Comparison of ENCODE assay signal across 1 cellular context in the genomic region with DNA sequence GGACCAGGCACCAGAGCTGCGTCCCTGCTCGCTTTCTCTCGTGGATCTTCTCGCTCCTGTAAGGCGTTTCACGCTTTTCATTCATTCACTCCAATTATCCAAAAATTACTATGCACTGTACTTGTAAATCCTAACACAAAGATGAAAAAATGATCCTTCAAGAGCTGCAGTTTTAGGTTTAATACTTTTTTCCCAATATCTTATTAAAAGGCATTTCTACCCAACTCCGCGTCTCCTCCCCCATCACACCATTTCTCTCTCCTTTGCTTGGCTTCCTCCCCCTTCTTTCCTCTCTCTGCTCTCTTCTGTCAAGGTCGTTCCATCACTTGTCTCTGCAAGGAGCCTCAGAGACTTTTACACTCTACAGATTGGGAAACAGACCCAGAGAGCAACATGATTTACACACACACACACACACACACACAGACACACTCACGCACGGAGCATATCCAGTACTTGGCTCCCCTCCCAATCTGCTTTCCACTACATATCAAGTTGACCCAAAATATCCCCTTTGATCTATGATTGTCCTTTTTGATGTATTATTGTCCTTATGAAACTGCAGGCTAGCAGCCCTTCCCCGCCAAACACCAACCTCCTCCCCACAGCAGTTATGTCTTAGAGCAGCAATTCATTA.
TF ChIP-seq lines count a peak whose summit lies in the region.

No MANE protein-coding gene starts in this region.

TF ChIP-seq in HepG2, 621 proteins besides CTCF, POLR2A, EP300 and RAD21 (continued from another document):
- TF ChIP-seq, protein P1, sequence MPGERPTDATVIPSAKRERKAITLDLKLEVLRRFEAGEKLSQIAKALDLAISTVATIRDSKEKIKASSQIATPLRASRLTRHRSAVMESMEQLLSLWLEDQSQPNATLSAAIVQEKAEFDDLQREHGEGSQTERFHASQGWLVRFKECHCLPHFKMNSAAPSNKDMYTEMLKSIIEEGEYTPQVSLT (CRISPR knock-in tag; IDR thresholded peaks at IDR 0.05; ENCODE audit: borderline replicate concordance, low read depth), result peak; percentile 7; the same call in 1 of the 2 replicates
- TF ChIP-seq, protein P2, sequence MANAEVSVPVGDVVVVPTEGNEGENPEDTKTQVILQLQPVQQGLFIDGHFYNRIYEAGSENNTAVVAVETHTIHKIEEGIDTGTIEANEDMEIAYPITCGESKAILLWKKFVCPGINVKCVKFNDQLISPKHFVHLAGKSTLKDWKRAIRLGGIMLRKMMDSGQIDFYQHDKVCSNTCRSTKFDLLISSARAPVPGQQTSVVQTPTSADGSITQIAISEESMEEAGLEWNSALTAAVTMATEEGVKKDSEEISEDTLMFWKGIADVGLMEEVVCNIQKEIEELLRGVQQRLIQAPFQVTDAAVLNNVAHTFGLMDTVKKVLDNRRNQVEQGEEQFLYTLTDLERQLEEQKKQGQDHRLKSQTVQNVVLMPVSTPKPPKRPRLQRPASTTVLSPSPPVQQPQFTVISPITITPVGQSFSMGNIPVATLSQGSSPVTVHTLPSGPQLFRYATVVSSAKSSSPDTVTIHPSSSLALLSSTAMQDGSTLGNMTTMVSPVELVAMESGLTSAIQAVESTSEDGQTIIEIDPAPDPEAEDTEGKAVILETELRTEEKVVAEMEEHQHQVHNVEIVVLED (CRISPR knock-in tag; IDR thresholded peaks at IDR 0.05; ENCODE audit: borderline replicate concordance), result peak; percentile 0; the same call in 1 of the 2 replicates
- TF ChIP-seq, protein P3, sequence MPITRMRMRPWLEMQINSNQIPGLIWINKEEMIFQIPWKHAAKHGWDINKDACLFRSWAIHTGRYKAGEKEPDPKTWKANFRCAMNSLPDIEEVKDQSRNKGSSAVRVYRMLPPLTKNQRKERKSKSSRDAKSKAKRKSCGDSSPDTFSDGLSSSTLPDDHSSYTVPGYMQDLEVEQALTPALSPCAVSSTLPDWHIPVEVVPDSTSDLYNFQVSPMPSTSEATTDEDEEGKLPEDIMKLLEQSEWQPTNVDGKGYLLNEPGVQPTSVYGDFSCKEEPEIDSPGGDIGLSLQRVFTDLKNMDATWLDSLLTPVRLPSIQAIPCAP (CRISPR knock-in tag; IDR thresholded peaks at IDR 0.05; ENCODE audit: low read depth), result no peak
- TF ChIP-seq ZNF570 (CRISPR knock-in tag; IDR thresholded peaks at IDR 0.05; ENCODE audit: borderline replicate concordance) (no peak), ZNF138 (CRISPR knock-in tag; IDR thresholded peaks at IDR 0.05; ENCODE audit: low read depth) (no peak), ZFP36L2 (CRISPR knock-in tag; IDR thresholded peaks at IDR 0.05) (no peak), SNAI1 (CRISPR knock-in tag; IDR thresholded peaks at IDR 0.05; ENCODE audit: borderline replicate concordance) (no peak; the same call in 1 of the 2 replicates), ZNF781 (CRISPR knock-in tag; IDR thresholded peaks at IDR 0.05; ENCODE audit: borderline replicate concordance, not compliant biosample characterization) (no peak), ZNF674 (CRISPR knock-in tag; IDR thresholded peaks at IDR 0.05; ENCODE audit: low read depth) (no peak), SAFB2 (CRISPR knock-in tag; IDR thresholded peaks at IDR 0.05; ENCODE audit: borderline replicate concordance, low read depth) (peak; percentile 1; the same call in 1 of the 2 replicates), ZBTB20 (CRISPR knock-in tag; IDR thresholded peaks at IDR 0.05; ENCODE audit: borderline replicate concordance, low read depth) (no peak), ATF1 (CRISPR knock-in tag; IDR thresholded peaks at IDR 0.05) (no peak), ZSCAN30 (CRISPR knock-in tag; IDR thresholded peaks at IDR 0.05) (no peak), NR1H2 (CRISPR knock-in tag; IDR thresholded peaks at IDR 0.05; ENCODE audit: borderline replicate concordance, low read depth) (no peak), ZNF382 (CRISPR knock-in tag; IDR thresholded peaks at IDR 0.05; ENCODE audit: borderline replicate concordance) (no peak), ZNF501 (CRISPR knock-in tag; IDR thresholded peaks at IDR 0.05) (0 out of 2 replicates have a peak, but pooled peaks have one; percentile 1), ZNF441 (CRISPR knock-in tag; IDR thresholded peaks at IDR 0.05; ENCODE audit: borderline replicate concordance) (no peak), NFE2L1 (CRISPR knock-in tag; IDR thresholded peaks at IDR 0.05; ENCODE audit: borderline replicate concordance) (no peak), MYC (CRISPR knock-in tag; IDR thresholded peaks at IDR 0.05; ENCODE audit: borderline replicate concordance) (no peak), ZNF44 (CRISPR knock-in tag; IDR thresholded peaks at IDR 0.05) (no peak), TGIF2 (CRISPR knock-in tag; IDR thresholded peaks at IDR 0.05) (no peak), ZNF841 (CRISPR knock-in tag; IDR thresholded peaks at IDR 0.05; ENCODE audit: borderline replicate concordance) (no peak), TBX2 (CRISPR knock-in tag; IDR thresholded peaks at IDR 0.05; ENCODE audit: borderline replicate concordance) (no peak), ZNF703 (CRISPR knock-in tag; IDR thresholded peaks at IDR 0.05; ENCODE audit: borderline replicate concordance) (no peak), GTF2F1 (IDR thresholded peaks at IDR 0.05; ENCODE audit: low read length) (no peak), KAT2B (IDR thresholded peaks at IDR 0.05; ENCODE audit: borderline replicate concordance, low read depth, low read length) (no peak), ZNF776 (CRISPR knock-in tag; IDR thresholded peaks at IDR 0.05) (no peak), BCL6 (CRISPR knock-in tag; IDR thresholded peaks at IDR 0.05) (no peak), ZBTB1 (CRISPR knock-in tag; IDR thresholded peaks at IDR 0.05; ENCODE audit: borderline replicate concordance) (no peak), ZMAT3 (CRISPR knock-in tag; conservative IDR thresholded peaks at IDR 0.05) (no peak), SP1 (IDR thresholded peaks at IDR 0.05) (no peak), SP1 (CRISPR knock-in tag; IDR thresholded peaks at IDR 0.05) (no peak), RORA (CRISPR knock-in tag; IDR thresholded peaks at IDR 0.05) (no peak), NRL (CRISPR knock-in tag; IDR thresholded peaks at IDR 0.05; ENCODE audit: borderline replicate concordance) (no peak), ZNF12 (CRISPR knock-in tag; IDR thresholded peaks at IDR 0.05) (no peak), ZMYM2 (CRISPR knock-in tag; IDR thresholded peaks at IDR 0.05) (0 out of 2 replicates have a peak, but pooled peaks have one; percentile 4), STAT5B (CRISPR knock-in tag; IDR thresholded peaks at IDR 0.05) (no peak), NCOR1 (IDR thresholded peaks at IDR 0.05; ENCODE audit: borderline replicate concordance, low read length) (no peak), RBM39 (IDR thresholded peaks at IDR 0.05; ENCODE audit: low read depth, low read length, poor library complexity, severe bottlenecking) (no peak), ZNF75D (CRISPR knock-in tag; IDR thresholded peaks at IDR 0.05; ENCODE audit: borderline replicate concordance) (no peak), YEATS4 (CRISPR knock-in tag; IDR thresholded peaks at IDR 0.05; ENCODE audit: borderline replicate concordance) (no peak)
- TF ChIP-seq, protein P4, sequence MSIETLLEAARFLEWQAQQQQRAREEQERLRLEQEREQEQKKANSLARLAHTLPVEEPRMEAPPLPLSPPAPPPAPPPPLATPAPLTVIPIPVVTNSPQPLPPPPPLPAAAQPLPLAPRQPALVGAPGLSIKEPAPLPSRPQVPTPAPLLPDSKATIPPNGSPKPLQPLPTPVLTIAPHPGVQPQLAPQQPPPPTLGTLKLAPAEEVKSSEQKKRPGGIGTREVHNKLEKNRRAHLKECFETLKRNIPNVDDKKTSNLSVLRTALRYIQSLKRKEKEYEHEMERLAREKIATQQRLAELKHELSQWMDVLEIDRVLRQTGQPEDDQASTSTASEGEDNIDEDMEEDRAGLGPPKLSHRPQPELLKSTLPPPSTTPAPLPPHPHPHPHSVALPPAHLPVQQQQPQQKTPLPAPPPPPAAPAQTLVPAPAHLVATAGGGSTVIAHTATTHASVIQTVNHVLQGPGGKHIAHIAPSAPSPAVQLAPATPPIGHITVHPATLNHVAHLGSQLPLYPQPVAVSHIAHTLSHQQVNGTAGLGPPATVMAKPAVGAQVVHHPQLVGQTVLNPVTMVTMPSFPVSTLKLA (IDR thresholded peaks at IDR 0.05), result no peak
- TF ChIP-seq, protein P5, sequence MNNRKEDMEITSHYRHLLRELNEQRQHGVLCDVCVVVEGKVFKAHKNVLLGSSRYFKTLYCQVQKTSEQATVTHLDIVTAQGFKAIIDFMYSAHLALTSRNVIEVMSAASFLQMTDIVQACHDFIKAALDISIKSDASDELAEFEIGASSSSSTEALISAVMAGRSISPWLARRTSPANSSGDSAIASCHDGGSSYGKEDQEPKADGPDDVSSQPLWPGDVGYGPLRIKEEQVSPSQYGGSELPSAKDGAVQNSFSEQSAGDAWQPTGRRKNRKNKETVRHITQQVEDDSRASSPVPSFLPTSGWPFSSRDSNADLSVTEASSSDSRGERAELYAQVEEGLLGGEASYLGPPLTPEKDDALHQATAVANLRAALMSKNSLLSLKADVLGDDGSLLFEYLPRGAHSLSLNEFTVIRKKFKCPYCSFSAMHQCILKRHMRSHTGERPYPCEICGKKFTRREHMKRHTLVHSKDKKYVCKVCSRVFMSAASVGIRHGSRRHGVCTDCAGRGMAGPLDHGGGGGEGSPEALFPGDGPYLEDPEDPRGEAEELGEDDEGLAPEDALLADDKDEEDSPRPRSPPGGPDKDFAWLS (CRISPR knock-in tag; IDR thresholded peaks at IDR 0.05; ENCODE audit: borderline replicate concordance), result no peak
- TF ChIP-seq, protein P6, sequence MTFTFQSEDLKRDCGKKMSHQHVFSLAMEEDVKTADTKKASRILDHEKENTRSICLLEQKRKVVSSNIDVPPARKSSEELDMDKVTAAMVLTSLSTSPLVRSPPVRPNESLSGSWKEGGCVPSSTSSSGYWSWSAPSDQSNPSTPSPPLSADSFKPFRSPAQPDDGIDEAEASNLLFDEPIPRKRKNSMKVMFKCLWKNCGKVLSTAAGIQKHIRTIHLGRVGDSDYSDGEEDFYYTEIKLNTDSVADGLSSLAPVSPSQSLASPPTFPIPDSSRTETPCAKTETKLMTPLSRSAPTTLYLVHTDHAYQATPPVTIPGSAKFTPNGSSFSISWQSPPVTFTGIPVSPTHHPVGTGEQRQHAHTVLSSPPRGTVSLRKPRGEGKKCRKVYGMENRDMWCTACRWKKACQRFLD (CRISPR knock-in tag; IDR thresholded peaks at IDR 0.05; ENCODE audit: borderline replicate concordance), result no peak
- TF ChIP-seq, protein P7, sequence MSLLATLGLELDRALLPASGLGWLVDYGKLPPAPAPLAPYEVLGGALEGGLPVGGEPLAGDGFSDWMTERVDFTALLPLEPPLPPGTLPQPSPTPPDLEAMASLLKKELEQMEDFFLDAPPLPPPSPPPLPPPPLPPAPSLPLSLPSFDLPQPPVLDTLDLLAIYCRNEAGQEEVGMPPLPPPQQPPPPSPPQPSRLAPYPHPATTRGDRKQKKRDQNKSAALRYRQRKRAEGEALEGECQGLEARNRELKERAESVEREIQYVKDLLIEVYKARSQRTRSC (CRISPR knock-in tag; IDR thresholded peaks at IDR 0.05; ENCODE audit: low read depth), result no peak
- TF ChIP-seq, protein P8, sequence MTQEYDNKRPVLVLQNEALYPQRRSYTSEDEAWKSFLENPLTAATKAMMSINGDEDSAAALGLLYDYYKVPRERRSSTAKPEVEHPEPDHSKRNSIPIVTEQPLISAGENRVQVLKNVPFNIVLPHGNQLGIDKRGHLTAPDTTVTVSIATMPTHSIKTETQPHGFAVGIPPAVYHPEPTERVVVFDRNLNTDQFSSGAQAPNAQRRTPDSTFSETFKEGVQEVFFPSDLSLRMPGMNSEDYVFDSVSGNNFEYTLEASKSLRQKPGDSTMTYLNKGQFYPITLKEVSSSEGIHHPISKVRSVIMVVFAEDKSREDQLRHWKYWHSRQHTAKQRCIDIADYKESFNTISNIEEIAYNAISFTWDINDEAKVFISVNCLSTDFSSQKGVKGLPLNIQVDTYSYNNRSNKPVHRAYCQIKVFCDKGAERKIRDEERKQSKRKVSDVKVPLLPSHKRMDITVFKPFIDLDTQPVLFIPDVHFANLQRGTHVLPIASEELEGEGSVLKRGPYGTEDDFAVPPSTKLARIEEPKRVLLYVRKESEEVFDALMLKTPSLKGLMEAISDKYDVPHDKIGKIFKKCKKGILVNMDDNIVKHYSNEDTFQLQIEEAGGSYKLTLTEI (CRISPR knock-in tag; conservative IDR thresholded peaks at IDR 0.05), result no peak
- TF ChIP-seq, protein P9, sequence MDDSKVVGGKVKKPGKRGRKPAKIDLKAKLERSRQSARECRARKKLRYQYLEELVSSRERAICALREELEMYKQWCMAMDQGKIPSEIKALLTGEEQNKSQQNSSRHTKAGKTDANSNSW (CRISPR knock-in tag; IDR thresholded peaks at IDR 0.05; ENCODE audit: borderline replicate concordance), result 0 out of 2 replicates have a peak, but pooled peaks have one; percentile 29
- TF ChIP-seq, protein P10, sequence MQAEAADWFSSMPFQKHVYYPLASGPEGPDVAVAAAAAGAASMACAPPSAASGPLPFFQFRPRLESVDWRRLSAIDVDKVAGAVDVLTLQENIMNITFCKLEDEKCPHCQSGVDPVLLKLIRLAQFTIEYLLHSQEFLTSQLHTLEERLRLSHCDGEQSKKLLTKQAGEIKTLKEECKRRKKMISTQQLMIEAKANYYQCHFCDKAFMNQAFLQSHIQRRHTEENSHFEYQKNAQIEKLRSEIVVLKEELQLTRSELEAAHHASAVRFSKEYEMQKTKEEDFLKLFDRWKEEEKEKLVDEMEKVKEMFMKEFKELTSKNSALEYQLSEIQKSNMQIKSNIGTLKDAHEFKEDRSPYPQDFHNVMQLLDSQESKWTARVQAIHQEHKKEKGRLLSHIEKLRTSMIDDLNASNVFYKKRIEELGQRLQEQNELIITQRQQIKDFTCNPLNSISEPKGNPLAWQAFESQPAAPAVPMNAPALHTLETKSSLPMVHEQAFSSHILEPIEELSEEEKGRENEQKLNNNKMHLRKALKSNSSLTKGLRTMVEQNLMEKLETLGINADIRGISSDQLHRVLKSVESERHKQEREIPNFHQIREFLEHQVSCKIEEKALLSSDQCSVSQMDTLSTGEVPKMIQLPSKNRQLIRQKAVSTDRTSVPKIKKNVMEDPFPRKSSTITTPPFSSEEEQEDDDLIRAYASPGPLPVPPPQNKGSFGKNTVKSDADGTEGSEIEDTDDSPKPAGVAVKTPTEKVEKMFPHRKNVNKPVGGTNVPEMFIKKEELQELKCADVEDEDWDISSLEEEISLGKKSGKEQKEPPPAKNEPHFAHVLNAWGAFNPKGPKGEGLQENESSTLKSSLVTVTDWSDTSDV (CRISPR knock-in tag; IDR thresholded peaks at IDR 0.05), result no peak
TF ChIP-seq in HepG2: peak in this region for 6.
